In genomic region chr17:35645923-35646322, GRCh38 we compare ENCODE assay signal across 32 cellular contexts.
"Had no signal": no experiment of that assay in that cellular context is flagged by ENCODE, and none has a peak within 500 bp of the region (broad histone marks: within the 10 kb centered on the region; RNA-seq: fewer than 3 reads in every experiment).

No MANE protein-coding gene starts in this region.

- H3K27me3 Mint-ChIP-seq: activated T-cell treated with anti-CD3 and anti-CD28 coated beads, Interleukin-2, amount 50 U/mL, for 24 hours; brain; naive thymus-derived CD8-positive, alpha-beta T cell; stimulated activated naive B cell treated with anti-CD40 and anti-IgM and Interleukin-4, amounts not matched to agents 10 μg/mL and 1 μg/mL and 100 μg/mL, for 72 hours had no signal

- H3K4me3 ChIP-seq: cardiac muscle cell, coronary artery, dorsolateral prefrontal cortex, left lung, lower lobe of right lung, psoas muscle, suprapubic skin, tibial artery, upper lobe of right lung had no signal

- ATAC-seq: activated CD4-positive, CD25-positive, alpha-beta regulatory T cell treated with anti-CD3 and anti-CD28 coated beads, Interleukin-2, amount 50 U/mL, for 24 hours; left lung; lower lobe of right lung; naive thymus-derived CD8-positive, alpha-beta T cell; psoas muscle; stimulated activated naive B cell treated with anti-CD40 and anti-IgM and Interleukin-4, amounts not matched to agents 10 μg/mL and 1 μg/mL and 100 μg/mL, for 72 hours; upper lobe of right lung had no signal

- H2AFZ ChIP-seq: parathyroid adenoma had no signal

- H3K27ac Mint-ChIP-seq: activated T-cell treated with anti-CD3 and anti-CD28 coated beads, Interleukin-2, amount 50 U/mL, for 24 hours; brain; stimulated activated naive B cell treated with anti-CD40 and anti-IgM and Interleukin-4, amounts not matched to agents 10 μg/mL and 1 μg/mL and 100 μg/mL, for 72 hours; T-helper 1 cell treated with Interleukin-12 subunit alpha and Interleukin-12 subunit beta and Interleukin-4 antibody, amounts not matched to agents 30 μg/mL and 1 μg/mL, for 36 hours had no signal

- H3K27me3 ChIP-seq: cardiac muscle cell, dorsolateral prefrontal cortex, left lung, suprapubic skin, tibial artery, upper lobe of right lung had no signal

- H3K9ac ChIP-seq: parathyroid adenoma had no signal

- H3K27ac ChIP-seq: cardiac muscle cell, coronary artery, dorsolateral prefrontal cortex, left lung, lower lobe of right lung, parathyroid adenoma, psoas muscle, suprapubic skin, tibial artery, upper lobe of right lung, VCaP had no signal

- H3K9me3 Mint-ChIP-seq: activated T-cell treated with anti-CD3 and anti-CD28 coated beads, Interleukin-2, amount 50 U/mL, for 24 hours; naive thymus-derived CD8-positive, alpha-beta T cell; neural crest cell; stimulated activated naive B cell treated with anti-CD40 and anti-IgM and Interleukin-4, amounts not matched to agents 10 μg/mL and 1 μg/mL and 100 μg/mL, for 72 hours; T-helper 1 cell treated with Interleukin-12 subunit alpha and Interleukin-12 subunit beta and Interleukin-4 antibody, amounts not matched to agents 30 μg/mL and 1 μg/mL, for 36 hours had no signal

- H3K9me3 ChIP-seq: left lung, lower lobe of right lung, psoas muscle, suprapubic skin, tibial artery, upper lobe of right lung had no signal

- H3K4me1 Mint-ChIP-seq: brain; neural crest cell; stimulated activated naive B cell treated with anti-CD40 and anti-IgM and Interleukin-4, amounts not matched to agents 10 μg/mL and 1 μg/mL and 100 μg/mL, for 72 hours had no signal

- DNase-seq: activated CD4-positive, alpha-beta T cell treated with anti-CD3 and anti-CD28 coated beads for 48 hours; activated CD4-positive, alpha-beta T cell treated with anti-CD3 and anti-CD28 coated beads, Interleukin-2, amount 50 U/mL, for 48 hours; activated CD8-positive, alpha-beta memory T cell treated with anti-CD3 and anti-CD28 coated beads, Interleukin-2, amount 50 U/mL, for 48 hours; activated gamma-delta T cell; activated naive CD4-positive, alpha-beta T cell treated with anti-CD3 and anti-CD28 coated beads, Interleukin-2, amount 50 U/mL, for 16 hours; activated T-cell treated with anti-CD3 and anti-CD28 coated beads, Interleukin-2, amount 50 U/mL, for 24 hours; anterior cingulate cortex; dorsolateral prefrontal cortex; effector memory CD4-positive, alpha-beta T cell; erythroblast; glutamatergic neuron; left lung; lower lobe of right lung; mesenchymal stem cell; naive thymus-derived CD8-positive, alpha-beta T cell; nucleus accumbens; psoas muscle; stimulated activated CD4-positive, alpha-beta T cell treated with anti-CD3 and anti-CD28 coated beads, Interleukin-15, amount 100 ng/mL, for 24 hours; stimulated activated CD4-positive, alpha-beta T cell treated with anti-CD3 and anti-CD28 coated beads, Interleukin-2, amount 100 ng/mL, for 24 hours; stimulated activated naive B cell treated with anti-CD40 and anti-IgM and Interleukin-4, amounts not matched to agents 10 μg/mL and 1 μg/mL and 100 μg/mL, for 72 hours; T-helper 9 cell; tibial artery; upper lobe of right lung had no signal

- H3K4me1 ChIP-seq: left lung, lower lobe of right lung, psoas muscle, suprapubic skin, tibial artery, upper lobe of right lung had no signal

- H3K4me3 Mint-ChIP-seq: activated T-cell treated with anti-CD3 and anti-CD28 coated beads, Interleukin-2, amount 50 U/mL, for 24 hours; brain; naive thymus-derived CD8-positive, alpha-beta T cell; neural crest cell; stimulated activated naive B cell treated with anti-CD40 and anti-IgM and Interleukin-4, amounts not matched to agents 10 μg/mL and 1 μg/mL and 100 μg/mL, for 72 hours; T-helper 1 cell treated with Interleukin-12 subunit alpha and Interleukin-12 subunit beta and Interleukin-4 antibody, amounts not matched to agents 30 μg/mL and 1 μg/mL, for 36 hours had no signal
